Comparison of ENCODE assay signal across 13 cellular contexts in the genomic region with DNA sequence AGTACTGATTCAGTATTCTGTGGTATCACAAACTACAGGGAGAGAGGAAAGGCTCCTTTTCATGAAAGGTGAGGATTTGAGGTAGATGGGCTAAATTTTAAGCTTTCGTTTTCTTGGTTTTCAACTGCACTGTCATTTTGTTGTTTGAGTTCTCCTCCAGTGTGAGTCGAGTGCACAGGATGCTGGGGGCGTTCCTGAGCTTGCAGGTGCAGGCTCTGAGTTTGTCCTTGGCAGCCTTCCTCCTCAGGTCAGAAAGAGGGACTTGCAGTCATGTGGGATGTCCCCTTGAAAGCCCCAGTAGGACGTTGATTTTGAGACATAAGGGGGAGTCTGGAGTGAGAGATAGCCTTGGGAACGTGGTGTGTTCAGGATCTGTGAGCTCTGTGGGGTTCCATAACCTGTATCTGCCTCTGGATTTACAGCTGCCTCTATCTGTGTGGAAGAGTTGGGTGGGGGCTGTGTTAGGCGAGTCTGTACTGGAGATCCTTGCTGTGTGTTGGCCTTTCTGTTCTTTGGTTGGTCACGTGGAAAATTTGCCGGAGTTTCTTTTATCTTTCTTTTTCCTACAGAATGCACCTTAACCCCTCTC. TPM values are rescaled to one million over a fixed set of nuclear protein-coding genes. Genes with fewer than 3 reads are reported as not detected.
DNase-seq lines count a peak whose midpoint lies in the region; ATAC-seq and TF ChIP-seq lines count a peak whose summit lies in the region.
"Had no signal": no experiment of that assay in that cellular context is flagged by ENCODE, and none has a peak within 500 bp of the region (broad histone marks: within the 10 kb centered on the region; RNA-seq: fewer than 3 reads in every experiment).

No MANE protein-coding gene starts in this region.

- peaks cover 10% of the 10 kb centered on the region for H3K36me3 Mint-ChIP-seq in activated naive CD4-positive, alpha-beta T cell treated with anti-CD3 and anti-CD28 coated beads, Interleukin-2, amount 50 U/mL, for 24 hours
- H3K36me3 Mint-ChIP-seq in stimulated activated effector memory CD8-positive, alpha-beta T cell treated with anti-CD3 and anti-CD28 coated beads, Interleukin-12 subunit alpha, Interleukin-12 subunit beta, amount 100 ng/mL, for 72 hours, result peaks cover 25% of the 10 kb centered on the region

- TF ChIP-seq POLR2A in gastrocnemius medialis (IDR thresholded peaks at IDR 0.05), result no peak

- peak overlapping the region; percentile 78 for H3K27ac Mint-ChIP-seq in activated naive CD4-positive, alpha-beta T cell treated with anti-CD3 and anti-CD28 coated beads, Interleukin-2, amount 50 U/mL, for 24 hours
- peak overlapping the region; percentile 20 for H3K27ac Mint-ChIP-seq in stimulated activated effector memory CD8-positive, alpha-beta T cell treated with anti-CD3 and anti-CD28 coated beads, Interleukin-12 subunit alpha, Interleukin-12 subunit beta, amount 100 ng/mL, for 72 hours

- peak; percentile 65 for ATAC-seq in HG02870 (IDR thresholded peaks at IDR 0.05; ENCODE audit: unreplicated experiment)
- ATAC-seq in stimulated activated effector memory CD8-positive, alpha-beta T cell treated with anti-CD3 and anti-CD28 coated beads, Interleukin-12 subunit alpha, Interleukin-12 subunit beta, amount 100 ng/mL, for 72 hours, result no peak
- ATAC-seq in gastrocnemius medialis, result no peak
- ATAC-seq in lower lobe of right lung, result no peak
- ATAC-seq: HCT116, left cardiac atrium had no signal

- H3K27ac ChIP-seq in gastrocnemius medialis (no peak overlapping the region), lower lobe of right lung (no peak overlapping the region)
- H3K27ac ChIP-seq: prostate gland had no signal

- peaks cover 39% of the 10 kb centered on the region for H3K4me1 Mint-ChIP-seq in activated naive CD4-positive, alpha-beta T cell treated with anti-CD3 and anti-CD28 coated beads, Interleukin-2, amount 50 U/mL, for 24 hours
- peaks cover 25% of the 10 kb centered on the region for H3K4me1 Mint-ChIP-seq in stimulated activated effector memory CD8-positive, alpha-beta T cell treated with anti-CD3 and anti-CD28 coated beads, Interleukin-12 subunit alpha, Interleukin-12 subunit beta, amount 100 ng/mL, for 72 hours

- H3K9me3 ChIP-seq in gastrocnemius medialis (no peaks in the 10 kb centered on the region), lower lobe of right lung (no peaks in the 10 kb centered on the region)
- H3K9me3 ChIP-seq: prostate gland had no signal

- no peak for TF ChIP-seq CTCF in gastrocnemius medialis (IDR thresholded peaks at IDR 0.05 in 4 of 5, conservative IDR thresholded peaks at IDR 0.05 in 1 of 5)
- no peak for TF ChIP-seq CTCF in lower lobe of right lung (IDR thresholded peaks at IDR 0.05)

- peak; percentile 56 for DNase-seq in activated CD4-positive, alpha-beta T cell treated with anti-CD3 and anti-CD28 coated beads for 48 hours
- no peak for DNase-seq in activated CD4-positive, alpha-beta T cell treated with anti-CD3 and anti-CD28 coated beads, Interleukin-2, amount 50 U/mL, for 4 hours
- no peak for DNase-seq in stimulated activated effector memory CD8-positive, alpha-beta T cell treated with anti-CD3 and anti-CD28 coated beads, Interleukin-12 subunit alpha, Interleukin-12 subunit beta, amount 100 ng/mL, for 72 hours (ENCODE audit: low spot score in 2 of 2)
- DNase-seq in gastrocnemius medialis (no peak), lower lobe of right lung (no peak), NCI-H128 (lab: John Stamatoyannopoulos, UW; ENCODE audit: unreplicated experiment) (no peak)
- DNase-seq: left cardiac atrium, NCI-H510A, SW 1271 had no signal

- in situ Hi-C loops in gastrocnemius medialis (cut with MboI; ENCODE audit: low sequenced_read_pairs in 4 of 4), result no loop called here

- H3K4me1 ChIP-seq in gastrocnemius medialis (peaks cover 49 to 60% of the 10 kb centered on the region in 2 donors), lower lobe of right lung (peaks cover 56% of the 10 kb centered on the region)
- H3K4me1 ChIP-seq: prostate gland had no signal

- no peaks in the 10 kb centered on the region for H3K9me3 Mint-ChIP-seq in activated naive CD4-positive, alpha-beta T cell treated with anti-CD3 and anti-CD28 coated beads, Interleukin-2, amount 50 U/mL, for 24 hours
- no peaks in the 10 kb centered on the region for H3K9me3 Mint-ChIP-seq in stimulated activated effector memory CD8-positive, alpha-beta T cell treated with anti-CD3 and anti-CD28 coated beads, Interleukin-12 subunit alpha, Interleukin-12 subunit beta, amount 100 ng/mL, for 72 hours

- no peaks in the 10 kb centered on the region for H3K27me3 Mint-ChIP-seq in activated naive CD4-positive, alpha-beta T cell treated with anti-CD3 and anti-CD28 coated beads, Interleukin-2, amount 50 U/mL, for 24 hours

- peak overlapping the region; percentile 69 for H3K4me3 Mint-ChIP-seq in activated naive CD4-positive, alpha-beta T cell treated with anti-CD3 and anti-CD28 coated beads, Interleukin-2, amount 50 U/mL, for 24 hours
- H3K4me3 Mint-ChIP-seq in stimulated activated effector memory CD8-positive, alpha-beta T cell treated with anti-CD3 and anti-CD28 coated beads, Interleukin-12 subunit alpha, Interleukin-12 subunit beta, amount 100 ng/mL, for 72 hours, result peak overlapping the region; percentile 0

- H3K27me3 ChIP-seq in gastrocnemius medialis (no peaks in the 10 kb centered on the region), lower lobe of right lung (ENCODE audit: low read depth) (no peaks in the 10 kb centered on the region)

- peaks cover 0 to 9% of the 10 kb centered on the region in 2 donors for H3K36me3 ChIP-seq in gastrocnemius medialis
- peaks cover 60% of the 10 kb centered on the region for H3K36me3 ChIP-seq in lower lobe of right lung
- H3K36me3 ChIP-seq: prostate gland had no signal

- intact Hi-C loops in gastrocnemius medialis (cut with DNase I; ENCODE audit: low total_unique reads) (no loop called here), lower lobe of right lung (cut with DNase I) (no loop called here)

- H3K4me3 ChIP-seq in gastrocnemius medialis, result no peak overlapping the region
- no peak overlapping the region for H3K4me3 ChIP-seq in lower lobe of right lung
- H3K4me3 ChIP-seq: prostate gland had no signal

RNA-seq across cellular contexts. Expression of a gene that starts 33.7 kb away (rescaled TPM):
- total RNA-seq in gastrocnemius medialis, result 10 to 100 TPM; 18.1 to 37.0 (median 32.6) TPM
- total RNA-seq in lower lobe of right lung, result 84.2 TPM

RNA-seq across cellular contexts. Expression of a gene that starts 34.0 kb away (rescaled TPM):
- total RNA-seq in gastrocnemius medialis (10 to 100 TPM; 21.1 to 29.1 (median 23.7) TPM), lower lobe of right lung (47.6 TPM)
